Comparison of ENCODE assay signal across 2 cellular contexts in genomic region chrX:13420545-13421183, GRCh38.
TF ChIP-seq lines count a peak whose summit lies in the region.

No MANE protein-coding gene starts in this region.

TF ChIP-seq in SK-N-SH, 30 proteins besides CTCF, POLR2A, EP300 and RAD21:
- TF ChIP-seq PBX3 (IDR thresholded peaks at IDR 0.05) (no peak), IRF3 (IDR thresholded peaks at IDR 0.05; ENCODE audit: low read depth, low read length) (no peak), SMC3 (IDR thresholded peaks at IDR 0.05; ENCODE audit: low read depth, low read length) (no peak), GABPA (IDR thresholded peaks at IDR 0.05; ENCODE audit: low read depth) (no peak), MEF2A (IDR thresholded peaks at IDR 0.05; ENCODE audit: borderline replicate concordance, low read depth) (no peak), JUND (IDR thresholded peaks at IDR 0.05) (no peak)

TF ChIP-seq in SK-N-SH treated with all-trans-retinoic acid at 6 μM for 48 hours, 23 proteins besides CTCF, POLR2A, EP300 and RAD21:
- TF ChIP-seq CSDC2 (CRISPR knock-in tag; IDR thresholded peaks at IDR 0.05), result no peak
- no peak for TF ChIP-seq ZNF8 (CRISPR knock-in tag; IDR thresholded peaks at IDR 0.05)
- TF ChIP-seq TCF4 (CRISPR knock-in tag; IDR thresholded peaks at IDR 0.05; ENCODE audit: borderline replicate concordance), result no peak
- no peak for TF ChIP-seq GLIS3 (CRISPR knock-in tag; IDR thresholded peaks at IDR 0.05)
- no peak for TF ChIP-seq OSR1 (CRISPR knock-in tag; IDR thresholded peaks at IDR 0.05)
- no peak for TF ChIP-seq CREB5 (CRISPR knock-in tag; IDR thresholded peaks at IDR 0.05; ENCODE audit: low read depth)
- no peak for TF ChIP-seq ISL1 (CRISPR knock-in tag; IDR thresholded peaks at IDR 0.05)
- no peak for TF ChIP-seq PATZ1 (CRISPR knock-in tag; IDR thresholded peaks at IDR 0.05; ENCODE audit: borderline replicate concordance)
- no peak for TF ChIP-seq ZNF70 (CRISPR knock-in tag; IDR thresholded peaks at IDR 0.05)
- TF ChIP-seq SNAI2 (CRISPR knock-in tag; IDR thresholded peaks at IDR 0.05), result no peak
